Comparison of ENCODE assay signal across 27 cellular contexts in genomic region chr12:87596636-87597035, GRCh38.
"Had no signal": no experiment of that assay in that cellular context is flagged by ENCODE, and none has a peak within 500 bp of the region (broad histone marks: within the 10 kb centered on the region; RNA-seq: fewer than 3 reads in every experiment).

No MANE protein-coding gene starts in this region.

- H3K4me1 Mint-ChIP-seq: activated CD4-positive, alpha-beta T cell treated with anti-CD3 and anti-CD28 coated beads, Interleukin-2, amount 10 ng/mL, durations not matched to agents 24 days and 14 days; activated naive CD8-positive, alpha-beta T cell treated with anti-CD3 and anti-CD28 coated beads for 36 hours; activated T-helper 17 cell treated with anti-CD3 and anti-CD28 coated beads, Interleukin-2, amount 50 U/mL, for 72 hours had no signal

- H3K9ac ChIP-seq: KMS-11 had no signal

- H3K36me3 ChIP-seq: SJCRH30, WERI-Rb-1 had no signal

- H3K4me2 ChIP-seq: KMS-11 had no signal

- H3K9me3 ChIP-seq: body of pancreas, SJCRH30 had no signal

- H3K27me3 Mint-ChIP-seq: activated CD4-positive, alpha-beta T cell treated with anti-CD3 and anti-CD28 coated beads, Interleukin-2, amount 10 ng/mL, durations not matched to agents 24 days and 14 days; activated CD8-positive, alpha-beta T cell treated with anti-CD3 and anti-CD28 coated beads for 36 hours; activated naive CD8-positive, alpha-beta T cell treated with anti-CD3 and anti-CD28 coated beads for 36 hours; activated T-helper 17 cell treated with anti-CD3 and anti-CD28 coated beads, Interleukin-2, amount 50 U/mL, for 72 hours had no signal

- H3K9me3 Mint-ChIP-seq: activated CD4-positive, alpha-beta T cell treated with anti-CD3 and anti-CD28 coated beads, Interleukin-2, amount 10 ng/mL, durations not matched to agents 24 days and 14 days; activated naive CD8-positive, alpha-beta T cell treated with anti-CD3 and anti-CD28 coated beads for 36 hours; activated T-helper 17 cell treated with anti-CD3 and anti-CD28 coated beads, Interleukin-2, amount 50 U/mL, for 72 hours had no signal

- H3K27ac ChIP-seq: body of pancreas, KMS-11, SJCRH30, SK-N-MC, WERI-Rb-1 had no signal

- H3K27ac Mint-ChIP-seq: activated CD4-positive, alpha-beta T cell treated with anti-CD3 and anti-CD28 coated beads, Interleukin-2, amount 10 ng/mL, durations not matched to agents 24 days and 14 days; activated CD8-positive, alpha-beta T cell treated with anti-CD3 and anti-CD28 coated beads for 36 hours; activated naive CD8-positive, alpha-beta T cell treated with anti-CD3 and anti-CD28 coated beads for 36 hours; activated T-cell treated with anti-CD3 and anti-CD28 coated beads, Interleukin-2, amount 50 U/mL, for 72 hours; activated T-helper 17 cell treated with anti-CD3 and anti-CD28 coated beads, Interleukin-2, amount 50 U/mL, for 72 hours had no signal

- H3K4me1 ChIP-seq: body of pancreas, SJCRH30 had no signal

- H3K4me3 Mint-ChIP-seq: activated CD4-positive, alpha-beta T cell treated with anti-CD3 and anti-CD28 coated beads, Interleukin-2, amount 10 ng/mL, durations not matched to agents 24 days and 14 days; activated CD8-positive, alpha-beta T cell treated with anti-CD3 and anti-CD28 coated beads for 36 hours; activated naive CD8-positive, alpha-beta T cell treated with anti-CD3 and anti-CD28 coated beads for 36 hours; activated T-cell treated with anti-CD3 and anti-CD28 coated beads, Interleukin-2, amount 50 U/mL, for 72 hours; activated T-helper 17 cell treated with anti-CD3 and anti-CD28 coated beads, Interleukin-2, amount 50 U/mL, for 72 hours had no signal

- DNase-seq: activated CD4-positive, alpha-beta T cell treated with anti-CD3 and anti-CD28 coated beads, Interleukin-2, amount 10 ng/mL, durations not matched to agents 24 days and 14 days; activated CD4-positive, alpha-beta T cell treated with anti-CD3 and anti-CD28 coated beads, Interleukin-2, amount 50 U/mL, for 4 hours; activated CD4-positive, CD25-positive, alpha-beta regulatory T cell; activated CD8-positive, alpha-beta T cell treated with anti-CD3 and anti-CD28 coated beads for 36 hours; activated effector memory CD4-positive, alpha-beta T cell treated with anti-CD3 and anti-CD28 coated beads, Interleukin-2, amount 50 U/mL, for 16 hours; activated naive CD4-positive, alpha-beta T cell; activated naive CD4-positive, alpha-beta T cell treated with anti-CD3 and anti-CD28 coated beads, Interleukin-2, amount 50 U/mL, for 16 hours; activated naive CD8-positive, alpha-beta T cell treated with anti-CD3 and anti-CD28 coated beads for 36 hours; activated T-cell treated with anti-CD3 and anti-CD28 coated beads, Interleukin-2, amount 50 U/mL, for 1 hour; activated T-cell treated with anti-CD3 and anti-CD28 coated beads, Interleukin-2, amount 50 U/mL, for 72 hours; body of pancreas; caudate nucleus; NCI-H1105 treated with DMSO at 0.1 percent for 48 hours; NCI-H1436; NCI-H1694; NCI-H1930; NCI-H2081 treated with DMSO at 0.1 percent for 48 hours; NCI-H226; NCI-H446 treated with DMSO at 0.1 percent for 48 hours; NCI-H524 treated with DMSO at 0.1 percent for 48 hours; SHP77; SJCRH30; T1000; WERI-Rb-1 had no signal

- H3K4me3 ChIP-seq: body of pancreas, SJCRH30, SK-N-MC had no signal

- H3K27me3 ChIP-seq: body of pancreas, SJCRH30 had no signal

- H3K36me3 Mint-ChIP-seq: activated naive CD8-positive, alpha-beta T cell treated with anti-CD3 and anti-CD28 coated beads for 36 hours had no signal
